Comparison of ENCODE assay signal across 8 cellular contexts in the genomic region with DNA sequence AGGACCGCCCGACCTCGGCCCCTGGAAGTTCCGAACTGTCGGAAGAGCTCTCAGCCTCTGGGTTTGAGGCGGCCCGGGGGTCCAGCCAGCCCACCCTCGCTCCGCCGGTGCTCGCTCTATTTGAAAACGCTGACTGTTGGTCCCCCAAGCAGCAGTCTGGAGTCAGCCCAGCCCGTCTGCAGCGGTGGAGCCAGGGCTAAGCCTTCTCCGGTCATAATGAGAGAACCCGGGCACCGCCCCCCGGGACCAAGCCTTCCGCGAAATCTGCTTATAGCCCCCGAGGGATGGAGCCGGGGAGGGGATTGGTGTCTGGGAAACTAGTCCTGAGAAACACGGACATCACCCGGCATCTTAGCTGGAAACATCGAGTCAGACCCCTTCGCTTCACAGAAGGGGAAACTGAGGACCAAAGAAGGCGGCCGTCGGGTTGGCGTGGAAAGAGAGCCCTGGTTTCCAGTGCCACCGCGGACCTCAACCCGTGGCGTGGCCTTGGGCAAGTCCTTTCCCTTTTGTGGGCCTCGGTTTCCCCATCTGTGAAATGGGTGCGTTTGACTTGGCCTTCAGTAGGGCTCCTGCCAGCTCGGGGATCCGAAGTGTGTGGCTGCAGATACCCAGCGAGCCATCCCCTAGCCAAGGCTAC. TPM values are rescaled to one million over a fixed set of nuclear protein-coding genes. Genes with fewer than 3 reads are reported as not detected.
A peak's percentile ranks its signal among the peaks of the same experiment; 100 is the strongest.
DNase-seq lines count a peak whose midpoint lies in the region; ATAC-seq and TF ChIP-seq lines count a peak whose summit lies in the region.

No MANE protein-coding gene starts in this region.

- intact Hi-C loops in right lobe of liver (cut with DNase I): no loop called here

- H3K27ac ChIP-seq in right lobe of liver (peak overlapping the region in 2 of 3 donors; percentile 45 to 67), thymus (ENCODE audit: low read depth) (no peak overlapping the region)

- H3K9me3 ChIP-seq in right lobe of liver: no peaks in the 10 kb centered on the region
- H3K9me3 ChIP-seq in thymus (ENCODE audit: control insufficient read depth): no peaks in the 10 kb centered on the region

- H3K4me3 ChIP-seq in right lobe of liver (peak overlapping the region; percentile 66 to 87 (median 82)), thymus (ENCODE audit: low read length) (peak overlapping the region; percentile 57)

- H3K36me3 ChIP-seq in right lobe of liver: no peaks in the 10 kb centered on the region
- H3K36me3 ChIP-seq in thymus (ENCODE audit: control insufficient read depth, insufficient read depth): no peaks in the 10 kb centered on the region

- no peak for TF ChIP-seq POLR2A in right lobe of liver (IDR thresholded peaks at IDR 0.05)

- H3K27me3 ChIP-seq in right lobe of liver (no peaks in the 10 kb centered on the region), thymus (ENCODE audit: control insufficient read depth, insufficient read depth) (peaks cover 23% of the 10 kb centered on the region)

- H3K4me1 ChIP-seq in right lobe of liver (peaks cover 0 to 12% (median 0%) of the 10 kb centered on the region in 4 donors), thymus (ENCODE audit: control insufficient read depth, insufficient read depth, low read length) (peaks cover 3% of the 10 kb centered on the region)

- peak; percentile 44 for DNase-seq in activated naive CD4-positive, alpha-beta T cell treated with Interleukin-2 at 50 U/mL for 16 hours
- no peak for DNase-seq in activated naive CD4-positive, alpha-beta T cell treated with anti-CD3 and anti-CD28 coated beads, Interleukin-2, amount 50 U/mL, for 16 hours
- DNase-seq in astrocyte of the hippocampus (ENCODE audit: low read depth, low spot score) (peak; percentile 59), right lobe of liver (no peak), HK-2 (ENCODE audit: unreplicated experiment) (no peak), hypothalamus (lab: John Stamatoyannopoulos, UW) (no peak), DMS79 (lab: John Stamatoyannopoulos, UW) (no peak)

- TF ChIP-seq CTCF in right lobe of liver (IDR thresholded peaks at IDR 0.05): no peak

- no peak for ATAC-seq in right lobe of liver

- 13% methylated on average over 15 of the region's 39 CpGs for WGBS in right lobe of liver (ENCODE audit: insufficient coverage, low coverage, low lambda C conversion rate, missing lambda C conversion rate)
- WGBS in thymus: 31% methylated on average over 39 of the region's 39 CpGs

RNA-seq across cellular contexts. Expression of a gene that starts 1.0 kb away (rescaled TPM):
- 1 to 10 TPM; 1.8 to 9.4 (median 4.5) TPM for total RNA-seq in right lobe of liver
- 6.9 TPM for polyA plus RNA-seq in thymus

Comparison
In these comparisons a context has a peak if more than half of its experiments do, and no peak if none do; other contexts are left out.
1. DNase-seq: peak in activated naive CD4-positive, alpha-beta T cell treated with Interleukin-2 at 50 U/mL for 16 hours (single experiment) and astrocyte of the hippocampus (single experiment); none in activated naive CD4-positive, alpha-beta T cell treated with anti-CD3 and anti-CD28 coated beads, Interleukin-2, amount 50 U/mL, for 16 hours (single experiment), right lobe of liver (0 of 3), HK-2 (single experiment), hypothalamus (0 of 51) and DMS79 (single experiment).